In the genomic region with DNA sequence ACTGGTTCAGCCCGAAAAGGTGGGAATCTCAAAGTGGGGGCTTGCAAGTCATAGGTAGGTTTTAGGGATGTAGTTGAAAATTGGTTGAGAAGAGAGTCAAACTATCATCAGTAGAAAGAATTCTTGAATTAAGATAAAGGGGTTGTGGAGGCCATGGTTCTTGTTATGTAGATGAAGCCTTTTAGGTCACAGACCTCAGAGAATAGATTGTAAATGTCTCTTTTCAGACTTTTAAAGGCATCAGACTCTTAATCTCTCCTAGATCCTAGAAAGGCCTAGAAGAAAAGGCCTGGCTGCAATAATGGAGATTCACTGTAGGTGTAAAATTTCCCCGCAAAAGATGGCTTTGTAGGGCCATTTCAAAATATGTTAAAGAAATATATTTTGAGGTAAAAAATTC, we compare ENCODE assay signal across 1 cellular context.
TF ChIP-seq lines count a peak whose summit lies in the region.

No MANE protein-coding gene starts in this region.

TF ChIP-seq in WTC11, 78 proteins besides CTCF, POLR2A, EP300 and RAD21 (continued from another document):
- TF ChIP-seq, protein P1, sequence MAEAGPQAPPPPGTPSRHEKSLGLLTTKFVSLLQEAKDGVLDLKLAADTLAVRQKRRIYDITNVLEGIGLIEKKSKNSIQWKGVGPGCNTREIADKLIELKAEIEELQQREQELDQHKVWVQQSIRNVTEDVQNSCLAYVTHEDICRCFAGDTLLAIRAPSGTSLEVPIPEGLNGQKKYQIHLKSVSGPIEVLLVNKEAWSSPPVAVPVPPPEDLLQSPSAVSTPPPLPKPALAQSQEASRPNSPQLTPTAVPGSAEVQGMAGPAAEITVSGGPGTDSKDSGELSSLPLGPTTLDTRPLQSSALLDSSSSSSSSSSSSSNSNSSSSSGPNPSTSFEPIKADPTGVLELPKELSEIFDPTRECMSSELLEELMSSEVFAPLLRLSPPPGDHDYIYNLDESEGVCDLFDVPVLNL (CRISPR knock-in tag; IDR thresholded peaks at IDR 0.05; ENCODE audit: borderline replicate concordance, low read depth): no peak
- TF ChIP-seq ZNF263 (CRISPR knock-in tag; IDR thresholded peaks at IDR 0.05; ENCODE audit: low read depth): no peak
- TF ChIP-seq ZNF423 (CRISPR knock-in tag; IDR thresholded peaks at IDR 0.05): no peak
TF ChIP-seq in WTC11: peak in this region for 0.
